In the genomic region with DNA sequence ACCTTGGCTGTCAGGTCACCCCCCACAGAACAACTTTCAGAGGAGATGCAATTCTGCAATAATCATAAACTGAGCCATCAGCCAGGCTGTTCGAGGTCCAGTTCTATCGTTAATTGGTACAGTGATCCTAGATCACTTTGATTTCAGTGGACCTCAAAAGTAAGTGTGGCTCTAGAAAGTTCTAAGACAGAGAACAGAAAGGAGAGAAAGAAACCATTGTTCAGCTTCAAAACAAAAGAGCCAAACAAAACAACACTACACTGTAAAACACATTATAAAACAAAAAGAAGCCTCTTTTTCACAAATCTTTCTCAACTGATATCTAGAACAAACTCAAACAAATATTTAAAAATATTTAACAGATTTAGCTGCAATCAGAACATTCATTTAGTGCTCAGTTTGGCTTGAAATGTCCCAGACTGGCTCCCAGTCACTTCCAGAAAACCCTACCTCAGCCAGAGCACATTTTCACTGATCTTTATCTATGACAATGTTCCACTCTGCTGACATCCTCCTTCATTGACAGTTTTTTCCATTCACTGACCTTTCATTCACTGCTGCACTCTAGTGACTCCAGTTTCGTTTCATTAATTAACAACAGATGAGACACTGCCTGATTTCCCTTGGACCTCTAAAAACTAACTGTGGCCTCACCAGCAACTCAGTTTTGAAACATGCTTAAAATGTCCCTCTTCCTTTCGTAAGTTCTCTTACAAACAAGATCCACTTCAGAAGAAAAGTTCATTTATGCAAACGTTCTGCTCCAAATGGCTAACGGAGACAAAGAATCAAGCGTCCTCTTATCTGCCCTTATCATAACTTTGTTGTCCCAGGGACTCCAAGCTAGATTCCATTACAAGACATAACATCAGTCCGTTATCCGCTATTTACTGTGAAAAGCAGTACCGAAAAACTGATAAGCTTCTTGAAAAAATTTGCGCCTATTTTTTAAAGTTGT, we compare ENCODE assay signal across 8 cellular contexts. TPM values are rescaled to one million over a fixed set of nuclear protein-coding genes. Genes with fewer than 3 reads are reported as not detected.
A peak's percentile ranks its signal among the peaks of the same experiment; 100 is the strongest.
DNase-seq lines count a peak whose midpoint lies in the region; ATAC-seq and TF ChIP-seq lines count a peak whose summit lies in the region.

No MANE protein-coding gene starts in this region.

- intact Hi-C loops in left ventricle myocardium inferior (cut with micrococcal nuclease) (no loop called here), spleen (cut with DNase I; ENCODE audit: low total_unique reads) (no loop called here)

- no peaks in the 10 kb centered on the region for H3K27me3 ChIP-seq in left ventricle myocardium inferior (ENCODE audit: low read depth)
- no peaks in the 10 kb centered on the region for H3K27me3 ChIP-seq in spleen (replicated peaks in 1 of 7)

- ATAC-seq in GM18867 (IDR thresholded peaks at IDR 0.05; ENCODE audit: unreplicated experiment): peak; percentile 88
- ATAC-seq in HG03045 (IDR thresholded peaks at IDR 0.05; ENCODE audit: unreplicated experiment): peak; percentile 71
- ATAC-seq in activated CD8-positive, alpha-beta T cell treated with anti-CD3 and anti-CD28 coated beads, Interleukin-2, amount 10 ng/mL, durations not matched to agents 7 days and 5 days: peak; percentile 52

- DNase-seq in AG08396 (ENCODE audit: low spot score) (peak; percentile 57), left ventricle myocardium inferior (no peak), spleen (no peak)
- DNase-seq in activated CD8-positive, alpha-beta T cell treated with anti-CD3 and anti-CD28 coated beads, Interleukin-2, amount 10 ng/mL, durations not matched to agents 7 days and 5 days: peak; percentile 24
- no peak for DNase-seq in stimulated activated CD8-positive, alpha-beta memory T cell treated with anti-CD3 and anti-CD28 coated beads, Interleukin-4, amount 100 ng/mL, for 48 hours
- no peak for DNase-seq in activated effector memory CD4-positive, alpha-beta T cell treated with Interleukin-2 at 50 U/mL for 16 hours

- H3K4me3 ChIP-seq in left ventricle myocardium inferior (peak overlapping the region; percentile 52), spleen (peak overlapping the region in 1 of 8 donors; percentile 7)

- H3K4me1 ChIP-seq in left ventricle myocardium inferior (peaks cover 70% of the 10 kb centered on the region), spleen (peaks cover 5 to 78% (median 22%) of the 10 kb centered on the region in 6 donors)

- no peaks in the 10 kb centered on the region for H3K36me3 ChIP-seq in left ventricle myocardium inferior
- H3K36me3 ChIP-seq in spleen: no peaks in the 10 kb centered on the region

- peaks cover 30% of the 10 kb centered on the region for H3K4me1 Mint-ChIP-seq in activated CD8-positive, alpha-beta T cell treated with anti-CD3 and anti-CD28 coated beads, Interleukin-2, amount 10 ng/mL, durations not matched to agents 7 days and 5 days (ENCODE audit: low read depth)

- H3K9me3 Mint-ChIP-seq in activated CD8-positive, alpha-beta T cell treated with anti-CD3 and anti-CD28 coated beads, Interleukin-2, amount 10 ng/mL, durations not matched to agents 7 days and 5 days (ENCODE audit: insufficient read depth): no peaks in the 10 kb centered on the region

- POLR2A ChIA-PET in activated CD8-positive, alpha-beta T cell treated with anti-CD3 and anti-CD28 coated beads, Interleukin-2, amount 10 ng/mL, durations not matched to agents 7 days and 5 days (lab: Charles Lee): interaction anchor here (0.6 to 1.7 kb wide), 6 partner anchors 19 to 208 kb away, joined by 3 to 5 read pairs (median 4); no protein-coding TSS in a partner anchor

- WGBS in spleen, 5 donors: 49 to 69% (median 60%) methylated on average over 11 of the region's 11 CpGs

- CTCF ChIA-PET in activated CD8-positive, alpha-beta T cell treated with anti-CD3 and anti-CD28 coated beads, Interleukin-2, amount 10 ng/mL, durations not matched to agents 7 days and 5 days (lab: Charles Lee): interaction anchor here (1.1 to 4.7 kb wide), 9 partner anchors 9 to 128 kb away, joined by 3 to 38 read pairs (median 5); no protein-coding TSS in a partner anchor

- H3K36me3 Mint-ChIP-seq in activated CD8-positive, alpha-beta T cell treated with anti-CD3 and anti-CD28 coated beads, Interleukin-2, amount 10 ng/mL, durations not matched to agents 7 days and 5 days (ENCODE audit: low read depth): peaks cover 19% of the 10 kb centered on the region

- TF ChIP-seq CTCF in left ventricle myocardium inferior (IDR thresholded peaks at IDR 0.05; ENCODE audit: borderline replicate concordance) (no peak), spleen (IDR thresholded peaks at IDR 0.05 in 8 of 11, conservative IDR thresholded peaks at IDR 0.05 in 3 of 11) (no peak)

- H3K27ac Mint-ChIP-seq in activated CD8-positive, alpha-beta T cell treated with anti-CD3 and anti-CD28 coated beads, Interleukin-2, amount 10 ng/mL, durations not matched to agents 7 days and 5 days: peak overlapping the region; percentile 19

- no peaks in the 10 kb centered on the region for H3K27me3 Mint-ChIP-seq in activated CD8-positive, alpha-beta T cell treated with anti-CD3 and anti-CD28 coated beads, Interleukin-2, amount 10 ng/mL, durations not matched to agents 7 days and 5 days (ENCODE audit: low read depth)

- H3K4me3 Mint-ChIP-seq in activated CD8-positive, alpha-beta T cell treated with anti-CD3 and anti-CD28 coated beads, Interleukin-2, amount 10 ng/mL, durations not matched to agents 7 days and 5 days: no peak overlapping the region

- H3K9me3 ChIP-seq in left ventricle myocardium inferior (replicated peaks) (no peaks in the 10 kb centered on the region), spleen (no peaks in the 10 kb centered on the region)

- TF ChIP-seq POLR2A in spleen (IDR thresholded peaks at IDR 0.05): no peak

- peak overlapping the region; percentile 79 for H3K27ac ChIP-seq in left ventricle myocardium inferior (replicated peaks)
- peak overlapping the region; percentile 23 to 76 (median 62) for H3K27ac ChIP-seq in spleen

RNA-seq across cellular contexts. Expression of gene DUSP16, which starts 56.8 kb away (rescaled TPM):
- total RNA-seq in activated CD8-positive, alpha-beta T cell treated with anti-CD3 and anti-CD28 coated beads, Interleukin-2, amount 10 ng/mL, durations not matched to agents 7 days and 5 days: 10 to 100 TPM; 17.4 to 19.0 TPM
- total RNA-seq in left ventricle myocardium inferior (16.4 TPM), spleen (10 to 100 TPM; 19.2 to 43.7 (median 22.1) TPM)
- 1 to 10 TPM; 2.2 to 4.7 (median 2.3) TPM for polyA plus RNA-seq in spleen

Comparison
In these comparisons a context has a peak if more than half of its experiments do, and no peak if none do; other contexts are left out.
1. DNase-seq: peak in AG08396 (single experiment) and activated CD8-positive, alpha-beta T cell treated with anti-CD3 and anti-CD28 coated beads, Interleukin-2, amount 10 ng/mL, durations not matched to agents 7 days and 5 days (single experiment); none in left ventricle myocardium inferior (single experiment), spleen (single experiment), stimulated activated CD8-positive, alpha-beta memory T cell treated with anti-CD3 and anti-CD28 coated beads, Interleukin-4, amount 100 ng/mL, for 48 hours (single experiment) and activated effector memory CD4-positive, alpha-beta T cell treated with Interleukin-2 at 50 U/mL for 16 hours (single experiment).
2. Peak in every context shown above with its lines, with median percentiles within 50 percentile points of each other: ATAC-seq.